7 cellular contexts compared by ENCODE assay signal in the genomic region with DNA sequence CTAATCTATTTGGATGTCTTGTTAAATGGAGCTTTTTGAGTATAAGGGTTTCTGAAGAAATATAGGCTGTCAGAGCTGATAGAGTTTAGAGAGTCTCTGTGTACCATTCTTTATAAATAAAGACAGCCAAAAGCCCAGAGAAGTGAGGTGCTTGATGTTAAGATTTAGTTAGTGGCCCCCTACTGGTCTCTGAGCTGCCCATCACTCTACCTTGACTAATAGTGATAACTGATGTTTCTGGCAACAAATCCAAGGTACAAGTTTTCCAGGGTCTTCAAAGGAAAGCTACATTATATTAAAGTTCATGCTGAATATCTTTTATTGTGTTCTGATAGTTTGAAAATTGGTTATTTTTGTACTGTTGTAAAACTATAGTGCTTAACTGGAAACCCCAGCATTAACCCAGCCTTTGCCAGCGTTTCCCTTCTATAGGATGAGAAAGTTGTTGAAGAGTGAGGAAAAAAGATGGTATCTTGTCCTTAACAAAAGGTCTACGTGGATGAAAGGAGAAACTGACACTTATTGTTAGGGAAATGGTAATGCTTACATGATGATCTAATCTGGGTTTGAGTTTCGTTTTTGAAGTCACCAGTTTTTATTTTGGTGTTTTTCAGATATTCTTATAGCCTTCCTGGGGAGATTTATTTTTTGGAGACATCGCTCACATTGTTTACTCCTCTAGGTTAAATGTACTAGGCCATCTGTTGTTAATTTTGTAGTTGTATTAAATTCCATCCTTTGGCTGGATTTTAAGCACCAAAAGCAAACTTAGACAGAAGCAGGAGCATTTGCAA.
DNase-seq lines count a peak whose midpoint lies in the region; ATAC-seq, FAIRE-seq and TF ChIP-seq lines count a peak whose summit lies in the region.

No MANE protein-coding gene starts in this region.

- H3K4me1 ChIP-seq in Loucy (ENCODE audit: insufficient read depth, low read length, poor library complexity, severe bottlenecking) (peaks cover 38% of the 10 kb centered on the region), pancreas (peaks cover 0 to 10% (median 5%) of the 10 kb centered on the region in 3 donors)

- H3K36me3 ChIP-seq in Loucy (ENCODE audit: insufficient read depth, low read length) (no peaks in the 10 kb centered on the region), pancreas (no peaks in the 10 kb centered on the region)

- TF ChIP-seq CTCF in GM12872 (IDR thresholded peaks at IDR 0.05; ENCODE audit: insufficient read depth, low read depth, low read length) (peak; percentile 52), Loucy (conservative IDR thresholded peaks at IDR 0.05; ENCODE audit: low read length) (peak; percentile 73), dorsolateral prefrontal cortex (IDR thresholded peaks at IDR 0.05 in 54 of 56, conservative IDR thresholded peaks at IDR 0.05 in 2 of 56; ENCODE audit: low read depth in 1 of 56, partially characterized antibody in 56 of 56) (peak in 34 of 56 donors; percentile 7 to 41 (median 22)), retinal pigment epithelial cell (conservative IDR thresholded peaks at IDR 0.05; ENCODE audit: low read depth, low read length) (peak; percentile 63), pancreas (IDR thresholded peaks at IDR 0.05) (no peak)

- no peak for FAIRE-seq in pancreas (lab: Jason Lieb, UNC)

- H3K27ac ChIP-seq in dorsolateral prefrontal cortex (no peak overlapping the region), pancreas (no peak overlapping the region)

- H3K4me2 ChIP-seq in Loucy (ENCODE audit: low read depth, low read length, poor library complexity, severe bottlenecking) = no peak overlapping the region

- peaks cover 6% of the 10 kb centered on the region; the same call in 1 of the 2 replicates for H3F3A ChIP-seq in Loucy (ENCODE audit: low read depth)

- H3K79me2 ChIP-seq in Loucy (ENCODE audit: insufficient read depth, low read length) = peaks cover 94% of the 10 kb centered on the region

- H3K27me3 ChIP-seq in Loucy (ENCODE audit: insufficient read depth, low read length, poor library complexity, severe bottlenecking) = no peaks in the 10 kb centered on the region
- H3K27me3 ChIP-seq in dorsolateral prefrontal cortex = no peaks in the 10 kb centered on the region
- no peaks in the 10 kb centered on the region for H3K27me3 ChIP-seq in pancreas

- H3K9me3 ChIP-seq in Loucy (ENCODE audit: insufficient read depth, low read depth, low read length) (no peaks in the 10 kb centered on the region), pancreas (no peaks in the 10 kb centered on the region)

- no peak for ATAC-seq in pancreas

- H3K4me3 ChIP-seq in Loucy (ENCODE audit: low read length, poor library complexity, severe bottlenecking) = no peak overlapping the region
- H3K4me3 ChIP-seq in dorsolateral prefrontal cortex = no peak overlapping the region
- no peak overlapping the region for H3K4me3 ChIP-seq in retinal pigment epithelial cell (ENCODE audit: low read length)
- no peak overlapping the region for H3K4me3 ChIP-seq in pancreas

- peaks cover 41% of the 10 kb centered on the region for H4K20me1 ChIP-seq in Loucy (ENCODE audit: insufficient read depth, low read length, poor library complexity, severe bottlenecking)

- WGBS in pancreas, 2 donors = 59 to 87% methylated on average over 4 of the region's 4 CpGs

- DNase-seq in dorsolateral prefrontal cortex (no peak), retinal pigment epithelial cell (ENCODE audit: low read depth) (no peak), pancreas (no peak), UCSD-AML1 (lab: John Stamatoyannopoulos, UW; ENCODE audit: unreplicated experiment) (no peak)
- DNase-seq in stimulated activated CD4-positive, alpha-beta T cell treated with anti-CD3 and anti-CD28 coated beads, Interleukin-4, amount 100 ng/mL, for 4 hours = no peak

- intact Hi-C loops in dorsolateral prefrontal cortex (cut with DNase I) (loop anchor here in 1 of 2 donors (10.0 kb wide), 1 partner anchor 72 kb away; no protein-coding TSS in a partner anchor), pancreas (cut with DNase I) (no loop called here)

- no peak overlapping the region for H3K9ac ChIP-seq in Loucy (ENCODE audit: low read depth, low read length, poor library complexity, severe bottlenecking)

- H2AFZ ChIP-seq in Loucy (ENCODE audit: low read length) = no peak overlapping the region

- H3K9me2 ChIP-seq in Loucy (replicated peaks; ENCODE audit: low read depth, low read length) = no peaks in the 10 kb centered on the region

Comparison
In these comparisons a context has a peak if more than half of its experiments do, and no peak if none do; other contexts are left out.
1. CTCF ChIP-seq: peak in GM12872 (single experiment), Loucy (single experiment), dorsolateral prefrontal cortex (34 of 56) and retinal pigment epithelial cell (single experiment); none in pancreas (0 of 4).